Comparison of ENCODE assay signal across 27 cellular contexts in the genomic region with DNA sequence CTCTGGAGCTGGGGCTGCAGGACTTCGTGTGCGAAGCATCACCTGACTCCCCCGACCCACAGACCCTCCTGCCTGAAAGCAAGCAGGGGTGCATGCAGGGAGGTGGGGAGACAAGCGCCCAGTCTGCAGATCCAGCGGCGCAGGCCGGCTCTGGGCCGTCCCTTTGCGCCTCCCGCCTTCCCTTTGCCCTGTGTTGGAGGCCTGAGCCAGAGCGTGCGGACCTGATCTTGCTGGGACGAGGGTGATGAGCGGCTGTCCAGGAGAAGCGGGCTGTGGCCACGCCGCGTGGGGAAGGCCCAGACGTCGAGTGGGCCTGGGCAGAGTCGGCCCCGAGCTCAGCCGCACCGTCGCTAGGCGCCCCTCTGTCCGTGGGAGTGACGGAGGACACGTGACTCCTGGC. TPM values are rescaled to one million over a fixed set of nuclear protein-coding genes. Genes with fewer than 3 reads are reported as not detected.
"Had no signal": no experiment of that assay in that cellular context is flagged by ENCODE, and none has a peak within 500 bp of the region (broad histone marks: within the 10 kb centered on the region; RNA-seq: fewer than 3 reads in every experiment).

No MANE protein-coding gene starts in this region.

- H3K36me3 ChIP-seq: colonic mucosa, pancreas, prostate gland, right lobe of liver, spleen, tibial nerve had no signal

- H3K27ac Mint-ChIP-seq: endodermal cell; immature natural killer cell; natural killer cell; stimulated activated memory B cell treated with anti-CD40 and anti-IgM and Interleukin-4, amounts not matched to agents 10 μg/mL and 1 μg/mL and 100 μg/mL, for 72 hours; stimulated activated naive CD8-positive, alpha-beta T cell treated with anti-CD3 and anti-CD28 coated beads, Interleukin-15, Interleukin-2, amounts not matched to agents 100 ng/mL and 50 ng/mL, for 24 hours had no signal

- H3K9me3 Mint-ChIP-seq: immature natural killer cell; natural killer cell; neural crest cell; stimulated activated memory B cell treated with anti-CD40 and anti-IgM and Interleukin-4, amounts not matched to agents 10 μg/mL and 1 μg/mL and 100 μg/mL, for 72 hours; stimulated activated naive CD8-positive, alpha-beta T cell treated with anti-CD3 and anti-CD28 coated beads, Interleukin-15, Interleukin-2, amounts not matched to agents 100 ng/mL and 50 ng/mL, for 24 hours had no signal

- H3K27me3 ChIP-seq: colonic mucosa, foreskin keratinocyte, pancreas, right lobe of liver, testis had no signal

- H3K4me1 ChIP-seq: colonic mucosa, foreskin keratinocyte, pancreas, prostate gland, right lobe of liver had no signal

- DNase-seq: colonic mucosa; dermis blood vessel endothelial cell; effector CD4-positive, alpha-beta T cell; erythroblast; foreskin keratinocyte; immature natural killer cell; left cardiac atrium; left ventricle myocardium superior; mammary epithelial cell; mucosa of descending colon; natural killer cell; nucleus accumbens; retina; right lobe of liver; spleen; stimulated activated CD4-positive, alpha-beta T cell treated with anti-CD3 and anti-CD28 coated beads, Interleukin-15, amount 100 ng/mL, for 24 hours; stimulated activated CD4-positive, alpha-beta T cell treated with anti-CD3 and anti-CD28 coated beads, Interleukin-1b, Interleukin-23, amount 100 ng/mL, for 48 hours; stimulated activated CD4-positive, alpha-beta T cell treated with anti-CD3 and anti-CD28 coated beads, Interleukin-4, amount 100 ng/mL, for 24 hours; testis had no signal

- H3K9me3 ChIP-seq: colonic mucosa, mucosa of descending colon, pancreas, prostate gland, right lobe of liver, spleen, testis, tibial nerve had no signal

- ATAC-seq: foreskin keratinocyte; left cardiac atrium; left ventricle myocardium superior; mucosa of descending colon; natural killer cell; pancreas; right lobe of liver; stimulated activated memory B cell treated with anti-CD40 and anti-IgM and Interleukin-4, amounts not matched to agents 10 μg/mL and 1 μg/mL and 100 μg/mL, for 72 hours had no signal

- H3K4me3 Mint-ChIP-seq: endodermal cell; immature natural killer cell; natural killer cell; neural crest cell; stimulated activated memory B cell treated with anti-CD40 and anti-IgM and Interleukin-4, amounts not matched to agents 10 μg/mL and 1 μg/mL and 100 μg/mL, for 72 hours; stimulated activated naive CD8-positive, alpha-beta T cell treated with anti-CD3 and anti-CD28 coated beads, Interleukin-15, Interleukin-2, amounts not matched to agents 100 ng/mL and 50 ng/mL, for 24 hours had no signal

- H3K4me1 Mint-ChIP-seq: endodermal cell; natural killer cell; stimulated activated memory B cell treated with anti-CD40 and anti-IgM and Interleukin-4, amounts not matched to agents 10 μg/mL and 1 μg/mL and 100 μg/mL, for 72 hours had no signal

- H3K4me3 ChIP-seq: colonic mucosa, mucosa of descending colon, pancreas, prostate gland, right lobe of liver, spleen, testis, tibial nerve had no signal

- H3K36me3 Mint-ChIP-seq: immature natural killer cell; natural killer cell; stimulated activated memory B cell treated with anti-CD40 and anti-IgM and Interleukin-4, amounts not matched to agents 10 μg/mL and 1 μg/mL and 100 μg/mL, for 72 hours had no signal

- H3K27ac ChIP-seq: colonic mucosa, foreskin keratinocyte, pancreas, prostate gland, right lobe of liver, spleen, testis, tibial nerve had no signal

RNA-seq across cellular contexts. Expression of a gene that starts 5.3 kb away (rescaled TPM):
- total RNA-seq: endothelial cell of umbilical vein, natural killer cell had no signal
- polyA plus RNA-seq: endothelial cell of umbilical vein had no signal
